17 cellular contexts compared by ENCODE assay signal in genomic region chr16:71930993-71931392, GRCh38. TPM values are rescaled to one million over a fixed set of nuclear protein-coding genes. Genes with fewer than 3 reads are reported as not detected.
A peak's percentile ranks its signal among the peaks of the same experiment; 100 is the strongest.
DNase-seq lines count a peak whose midpoint lies in the region; ATAC-seq, FAIRE-seq and TF ChIP-seq lines count a peak whose summit lies in the region.
"Had no signal": no experiment of that assay in that cellular context is flagged by ENCODE, and none has a peak within 500 bp of the region (broad histone marks: within the 10 kb centered on the region; RNA-seq: fewer than 3 reads in every experiment).

No MANE protein-coding gene starts in this region.

- H3K27ac ChIP-seq in K562 (ENCODE audit: extremely low read depth, low read depth, low read length) (no peak overlapping the region), mesenchymal stem cell (ENCODE audit: low read length, poor library complexity, severe bottlenecking) (no peak overlapping the region), esophagus squamous epithelium (no peak overlapping the region)
- H3K27ac ChIP-seq: HL-60 had no signal

- DNase-seq in natural killer cell, result no peak
- DNase-seq in natural killer cell treated with Interleukin-12 subunit alpha and Interleukin-12 subunit beta and Interleukin-15 and Interleukin-18, amount 100 ng/mL, for 72 hours (ENCODE audit: low spot score), result no peak
- DNase-seq in K562 (ENCODE audit: extremely low read depth in 1 of 4, low spot score in 3 of 4), result no peak
- no peak for DNase-seq in mesenchymal stem cell
- DNase-seq in esophagus squamous epithelium (lab: John Stamatoyannopoulos, UW), result no peak
- no peak for DNase-seq in AG20443 (ENCODE audit: low spot score)
- DNase-seq: Caco-2; CD8-positive, alpha-beta memory T cell; DND-41; GDM1 had no signal

- H3K79me2 ChIP-seq in K562 (ENCODE audit: control insufficient read depth, insufficient read depth, low read length), result peaks cover 5% of the 10 kb centered on the region; the same call in 2 of the 3 replicates

- no peak overlapping the region for H2BK15ac ChIP-seq in mesenchymal stem cell (ENCODE audit: low read depth, poor library complexity, severe bottlenecking)

- H3K27ac Mint-ChIP-seq in natural killer cell, result peak overlapping the region; percentile 14 to 64
- peak overlapping the region in 1 of 2 donors; percentile 56 for H3K27ac Mint-ChIP-seq in natural killer cell treated with Interleukin-12 subunit alpha and Interleukin-12 subunit beta and Interleukin-15 and Interleukin-18, amount 100 ng/mL, for 72 hours
- H3K27ac Mint-ChIP-seq in stimulated activated memory B cell treated with anti-CD40 and anti-IgM and Interleukin-4, amounts not matched to agents 10 μg/mL and 1 μg/mL and 100 μg/mL, for 72 hours, result peak overlapping the region; percentile 55
- H3K27ac Mint-ChIP-seq: CD14-positive monocyte had no signal

- peaks cover 16% of the 10 kb centered on the region for H3K79me1 ChIP-seq in mesenchymal stem cell (replicated peaks; ENCODE audit: low read length, poor library complexity, severe bottlenecking)

- no peak overlapping the region for H2BK120ac ChIP-seq in mesenchymal stem cell (ENCODE audit: low read depth, low read length)

- H3K4me3 Mint-ChIP-seq in natural killer cell, result no peak overlapping the region
- H3K4me3 Mint-ChIP-seq in natural killer cell treated with Interleukin-12 subunit alpha and Interleukin-12 subunit beta and Interleukin-15 and Interleukin-18, amount 100 ng/mL, for 72 hours, result no peak overlapping the region
- no peak overlapping the region for H3K4me3 Mint-ChIP-seq in stimulated activated memory B cell treated with anti-CD40 and anti-IgM and Interleukin-4, amounts not matched to agents 10 μg/mL and 1 μg/mL and 100 μg/mL, for 72 hours
- H3K4me3 Mint-ChIP-seq: CD14-positive monocyte; CD8-positive, alpha-beta memory T cell had no signal

- no peaks in the 10 kb centered on the region for H3K9me3 Mint-ChIP-seq in natural killer cell
- H3K9me3 Mint-ChIP-seq in natural killer cell treated with Interleukin-12 subunit alpha and Interleukin-12 subunit beta and Interleukin-15 and Interleukin-18, amount 100 ng/mL, for 72 hours, result no peaks in the 10 kb centered on the region
- no peaks in the 10 kb centered on the region for H3K9me3 Mint-ChIP-seq in stimulated activated memory B cell treated with anti-CD40 and anti-IgM and Interleukin-4, amounts not matched to agents 10 μg/mL and 1 μg/mL and 100 μg/mL, for 72 hours
- H3K9me3 Mint-ChIP-seq: CD14-positive monocyte; CD8-positive, alpha-beta memory T cell had no signal

- peaks cover 66% of the 10 kb centered on the region for H3K36me3 ChIP-seq in K562 (ENCODE audit: control insufficient read depth, insufficient read depth, low read length)
- peaks cover 33 to 80% of the 10 kb centered on the region in 2 experiments for H3K36me3 ChIP-seq in mesenchymal stem cell (ENCODE audit: control insufficient read depth in 1 of 2, insufficient read depth in 2 of 2, low read depth in 1 of 2, low read length in 2 of 2)
- peaks cover 3 to 94% (median 22%) of the 10 kb centered on the region in 3 donors for H3K36me3 ChIP-seq in esophagus squamous epithelium

- H3K4me1 ChIP-seq in K562 (replicated peaks in 1 of 2; ENCODE audit: control insufficient read depth in 2 of 2, insufficient read depth in 2 of 2, low read length in 2 of 2) (peaks cover 0 to 7% of the 10 kb centered on the region in 2 experiments; a peak in 2 of 5 replicates), mesenchymal stem cell (ENCODE audit: control insufficient read depth, insufficient read depth, low read depth, low read length) (peaks cover 20% of the 10 kb centered on the region), esophagus squamous epithelium (peaks cover 10 to 48% (median 22%) of the 10 kb centered on the region in 3 donors)

- in situ Hi-C loops in K562 (cut with MboI), result no loop called here

- BruUV-seq in K562 (replicated peaks; lab: Mats Ljungman, UMichigan), result no TSS peak

- H3K4ac ChIP-seq in mesenchymal stem cell (ENCODE audit: low read depth in 1 of 2, low read length in 2 of 2), result no peak overlapping the region

- no peak for FAIRE-seq in K562 (lab: Jason Lieb, UNC)
- FAIRE-seq: GM12892, H1 had no signal

- H3K14ac ChIP-seq in mesenchymal stem cell (ENCODE audit: low read length in 2 of 2), result no peak overlapping the region

- TF ChIP-seq RAD21 in K562 (CRISPR knock-in tag; conservative IDR thresholded peaks at IDR 0.05 in 1 of 2, IDR thresholded peaks at IDR 0.05 in 1 of 2), result no peak

- no peaks in the 10 kb centered on the region for H3K9me3 ChIP-seq in K562 (replicated peaks; ENCODE audit: control insufficient read depth, insufficient read depth, low read depth, low read length)
- no peaks in the 10 kb centered on the region for H3K9me3 ChIP-seq in mesenchymal stem cell (ENCODE audit: control insufficient read depth, low read length)
- H3K9me3 ChIP-seq in esophagus squamous epithelium, result no peaks in the 10 kb centered on the region
- H3K9me3 ChIP-seq: Caco-2, HAP-1 had no signal

- TF ChIP-seq CTCF in natural killer cell (IDR thresholded peaks at IDR 0.05) (no peak), K562 (IDR thresholded peaks at IDR 0.05 in 2 of 3, conservative IDR thresholded peaks at IDR 0.05 in 1 of 3; ENCODE audit: insufficient read depth in 2 of 3, low read depth in 1 of 3, low read length in 3 of 3) (no peak), esophagus squamous epithelium (IDR thresholded peaks at IDR 0.05) (no peak)

- H3K36me3 Mint-ChIP-seq in natural killer cell, result peaks cover 17% of the 10 kb centered on the region
- H3K36me3 Mint-ChIP-seq in natural killer cell treated with Interleukin-12 subunit alpha and Interleukin-12 subunit beta and Interleukin-15 and Interleukin-18, amount 100 ng/mL, for 72 hours, result peaks cover 6% of the 10 kb centered on the region
- H3K36me3 Mint-ChIP-seq in stimulated activated memory B cell treated with anti-CD40 and anti-IgM and Interleukin-4, amounts not matched to agents 10 μg/mL and 1 μg/mL and 100 μg/mL, for 72 hours, result peaks cover 24% of the 10 kb centered on the region

- CTCF ChIA-PET in K562 (lab: Yijun Ruan, JAX; ENCODE audit: low intra/inter-chr PET ratio), result no interaction called here

- peaks cover 8% of the 10 kb centered on the region; the same call in 1 of the 2 replicates for H4K20me1 ChIP-seq in K562 (replicated peaks; ENCODE audit: control insufficient read depth, insufficient read depth, low read length)

- H3K27me3 ChIP-seq in K562 (ENCODE audit: control insufficient read depth in 2 of 2, insufficient read depth in 2 of 2, low read length in 2 of 2) (no peaks in the 10 kb centered on the region), mesenchymal stem cell (ENCODE audit: control insufficient read depth in 1 of 2, insufficient read depth in 1 of 2, low read length in 2 of 2) (no peaks in the 10 kb centered on the region), esophagus squamous epithelium (no peaks in the 10 kb centered on the region)

- no peak overlapping the region for H3K4me3 ChIP-seq in K562
- no peak overlapping the region for H3K4me3 ChIP-seq in mesenchymal stem cell (ENCODE audit: insufficient read depth in 1 of 2, low read depth in 1 of 2, low read length in 2 of 2)
- H3K4me3 ChIP-seq in esophagus squamous epithelium, result no peak overlapping the region
- H3K4me3 ChIP-seq: HAP-1 had no signal

- TF ChIP-seq EP300 in K562 (IDR thresholded peaks at IDR 0.05; ENCODE audit: low read length), result no peak

- WGBS in K562 (ENCODE audit: insufficient coverage, low coverage, missing lambda C conversion rate), result 88% methylated on average over 2 of the region's 2 CpGs
- 100% methylated on average over 1 of the region's 2 CpGs for WGBS in mesenchymal stem cell
- WGBS in esophagus squamous epithelium, 2 donors, result 75 to 85% methylated on average over 2 of the region's 2 CpGs

- ATAC-seq in natural killer cell (no peak), K562 (no peak), GM19351 (IDR thresholded peaks at IDR 0.05; ENCODE audit: unreplicated experiment) (no peak)
- ATAC-seq in natural killer cell treated with Interleukin-12 subunit alpha and Interleukin-12 subunit beta and Interleukin-15 and Interleukin-18, amount 100 ng/mL, for 72 hours, result no peak
- ATAC-seq in stimulated activated memory B cell treated with anti-CD40 and anti-IgM and Interleukin-4, amounts not matched to agents 10 μg/mL and 1 μg/mL and 100 μg/mL, for 72 hours, result no peak

- no peak overlapping the region for H4K91ac ChIP-seq in mesenchymal stem cell (ENCODE audit: low read length)

- H3K4me2 ChIP-seq in K562 (ENCODE audit: insufficient read depth, low read length) (no peak overlapping the region), mesenchymal stem cell (ENCODE audit: low read length, poor library complexity, severe bottlenecking) (no peak overlapping the region)

- H3K27me3 Mint-ChIP-seq in natural killer cell (ENCODE audit: low read depth in 2 of 2), result no peaks in the 10 kb centered on the region
- no peaks in the 10 kb centered on the region for H3K27me3 Mint-ChIP-seq in natural killer cell treated with Interleukin-12 subunit alpha and Interleukin-12 subunit beta and Interleukin-15 and Interleukin-18, amount 100 ng/mL, for 72 hours
- no peaks in the 10 kb centered on the region for H3K27me3 Mint-ChIP-seq in stimulated activated memory B cell treated with anti-CD40 and anti-IgM and Interleukin-4, amounts not matched to agents 10 μg/mL and 1 μg/mL and 100 μg/mL, for 72 hours
- H3K27me3 Mint-ChIP-seq: CD8-positive, alpha-beta memory T cell had no signal

- intact Hi-C loops in natural killer cell (cut with micrococcal nuclease), result no loop called here
- intact Hi-C loops in K562 (cut with micrococcal nuclease), result no loop called here
- intact Hi-C loops in esophagus squamous epithelium (cut with DNase I), result no loop called here

- POLR2A ChIA-PET in K562 (lab: Yijun Ruan, JAX), result interaction anchor here (0.7 kb wide), 1 partner anchor 20 kb away, joined by 3 read pairs; no protein-coding TSS in a partner anchor

- peaks cover 9 to 10% of the 10 kb centered on the region in 2 donors for H3K4me1 Mint-ChIP-seq in natural killer cell
- H3K4me1 Mint-ChIP-seq in natural killer cell treated with Interleukin-12 subunit alpha and Interleukin-12 subunit beta and Interleukin-15 and Interleukin-18, amount 100 ng/mL, for 72 hours (ENCODE audit: low read depth in 2 of 2), result peaks cover 0 to 8% of the 10 kb centered on the region in 2 donors
- peaks cover 18% of the 10 kb centered on the region for H3K4me1 Mint-ChIP-seq in stimulated activated memory B cell treated with anti-CD40 and anti-IgM and Interleukin-4, amounts not matched to agents 10 μg/mL and 1 μg/mL and 100 μg/mL, for 72 hours
- H3K4me1 Mint-ChIP-seq: CD14-positive monocyte had no signal

- no peak overlapping the region for H2BK5ac ChIP-seq in mesenchymal stem cell (ENCODE audit: low read depth, low read length, poor library complexity, severe bottlenecking)

- H3K9ac ChIP-seq in K562 (ENCODE audit: insufficient read depth in 1 of 2, low read depth in 2 of 2, low read length in 2 of 2) (no peak overlapping the region), mesenchymal stem cell (ENCODE audit: low read length) (no peak overlapping the region)

- TF ChIP-seq POLR2A in K562 (conservative IDR thresholded peaks at IDR 0.05) (no peak), esophagus squamous epithelium (IDR thresholded peaks at IDR 0.05) (no peak)

- no peak overlapping the region for H3K23ac ChIP-seq in mesenchymal stem cell (ENCODE audit: low read length in 2 of 2)

- no peak overlapping the region for H2BK12ac ChIP-seq in mesenchymal stem cell (ENCODE audit: low read length in 2 of 2)

- no peak overlapping the region for H3K18ac ChIP-seq in mesenchymal stem cell (ENCODE audit: low read depth in 1 of 2, low read length in 2 of 2)

- H2AFZ ChIP-seq in K562 (ENCODE audit: low read depth, low read length) (no peak overlapping the region), mesenchymal stem cell (ENCODE audit: low read depth, low read length) (no peak overlapping the region)

- H4K8ac ChIP-seq in mesenchymal stem cell (ENCODE audit: low read length), result peak overlapping the region; percentile 12

- no peak overlapping the region for H2AK5ac ChIP-seq in mesenchymal stem cell (ENCODE audit: low read length, severe bottlenecking)

- H3K9me1 ChIP-seq in K562 (ENCODE audit: control insufficient read depth, insufficient read depth, low read length), result no peaks in the 10 kb centered on the region

RNA-seq across cellular contexts. Expression of gene IST1, which starts 35.7 kb away (rescaled TPM):
- total RNA-seq in natural killer cell, result 100 to 1,000 TPM; 363 to 391 (median 378) TPM
- total RNA-seq in natural killer cell treated with Interleukin-12 subunit alpha and Interleukin-12 subunit beta and Interleukin-15 and Interleukin-18, amount 100 ng/mL, for 72 hours, result 100 to 1,000 TPM; 169 to 181 TPM
- 321 and 402 TPM in 2 replicates for total RNA-seq in K562 (2011; cell fraction: chromatin; rRNA removed; ENCODE audit: low replicate concordance)
- 169 and 192 TPM in 2 replicates for total RNA-seq in K562 (2011; cell fraction: nucleolus; rRNA removed)
- 213 and 226 TPM in 2 replicates for total RNA-seq in K562 (2011; cell fraction: nucleoplasm; rRNA removed)
- total RNA-seq in K562 (2014; rRNA removed), result 135 and 153 TPM in 2 replicates
- total RNA-seq in K562 (2014; rRNA removed; fragmentation: Illumina TruSeq; extraction: Trizol), result 188 and 204 TPM in 2 replicates
- total RNA-seq in K562 (2015; rRNA removed; fragmentation: Illumina TruSeq; extraction: Trizol), result 153 and 168 TPM in 2 replicates
- total RNA-seq in K562 (2021), result 149 and 170 TPM in 2 replicates
- 324 and 334 TPM in 2 replicates for polyA plus RNA-seq in K562 (2011; rRNA removed)
- 165 and 213 TPM in 2 replicates for polyA plus RNA-seq in K562 (2011; cell fraction: cytosol; rRNA removed)
- 300 and 415 TPM in 2 replicates for polyA plus RNA-seq in K562 (2011; cell fraction: nucleus; rRNA removed)
- 129 and 162 TPM in 2 replicates for polyA plus RNA-seq in K562 (2012)
- polyA plus RNA-seq in K562 (2014; fragmentation: Illumina TruSeq; extraction: Trizol), result 188 and 218 TPM in 2 replicates
- 100 to 1,000 TPM; 139 to 257 TPM for polyA plus RNA-seq in K562 (2014; fragmentation: Nextera tagmentation; extraction: Ambion mirVana)
- polyA plus RNA-seq in K562 (2014; rRNA removed), result 161 and 200 TPM in 2 replicates
- 226 and 231 TPM in 2 replicates for polyA minus RNA-seq in K562 (2011; rRNA and poly(A)+ RNA removed)
- polyA minus RNA-seq in K562 (2011; cell fraction: cytosol; rRNA and poly(A)+ RNA removed), result 69.0 and 84.1 TPM in 2 replicates
- polyA minus RNA-seq in K562 (2011; cell fraction: nucleus; rRNA and poly(A)+ RNA removed), result 62.7 and 172 TPM in 2 replicates
- 77.7 TPM for polyA plus RNA-seq in mesenchymal stem cell (2013, experiment 1 of 2)
- 76.1 TPM for polyA plus RNA-seq in mesenchymal stem cell (2013, experiment 2 of 2)
- total RNA-seq in esophagus squamous epithelium, result 100 to 1,000 TPM; 115 to 172 (median 153) TPM

RNA-seq across cellular contexts. Expression of gene ZNF821, which starts 47.0 kb away (rescaled TPM):
- total RNA-seq in natural killer cell (10 to 100 TPM; 14.0 to 19.1 (median 18.2) TPM), K562 (2014; rRNA removed) (4.7 and 5.3 TPM in 2 replicates), K562 (2014; rRNA removed; fragmentation: Illumina TruSeq; extraction: Trizol) (2.8 and 3.7 TPM in 2 replicates), K562 (2015; rRNA removed; fragmentation: Illumina TruSeq; extraction: Trizol) (3.7 and 3.9 TPM in 2 replicates), K562 (2021) (4.4 and 5.6 TPM in 2 replicates), esophagus squamous epithelium (1 to 10 TPM; 2.5 to 8.2 (median 4.0) TPM)
- 1 to 10 TPM; 2.8 to 5.8 TPM for total RNA-seq in natural killer cell treated with Interleukin-12 subunit alpha and Interleukin-12 subunit beta and Interleukin-15 and Interleukin-18, amount 100 ng/mL, for 72 hours
- total RNA-seq in K562 (2011; cell fraction: chromatin; rRNA removed; ENCODE audit: low replicate concordance), result 5.8 and 6.2 TPM in 2 replicates
- 5.0 and 7.7 TPM in 2 replicates for total RNA-seq in K562 (2011; cell fraction: nucleolus; rRNA removed)
- total RNA-seq in K562 (2011; cell fraction: nucleoplasm; rRNA removed), result 4.9 and 6.8 TPM in 2 replicates
- polyA plus RNA-seq in K562 (2011; rRNA removed) (3.0 and 4.2 TPM in 2 replicates), K562 (2014; fragmentation: Illumina TruSeq; extraction: Trizol) (3.6 and 4.2 TPM in 2 replicates), K562 (2014; fragmentation: Nextera tagmentation; extraction: Ambion mirVana) (under 1 TPM; 0.38 to 0.51 TPM), K562 (2014; rRNA removed) (3.1 and 7.7 TPM in 2 replicates)
- polyA plus RNA-seq in K562 (2011; cell fraction: cytosol; rRNA removed), result 4.1 and 4.9 TPM in 2 replicates
- 4.4 and 5.3 TPM in 2 replicates for polyA plus RNA-seq in K562 (2011; cell fraction: nucleus; rRNA removed)
- 3.4 and 4.2 TPM in 2 replicates for polyA plus RNA-seq in K562 (2012)
- 3.6 and 4.8 TPM in 2 replicates for polyA minus RNA-seq in K562 (2011; rRNA and poly(A)+ RNA removed)
- polyA minus RNA-seq in K562 (2011; cell fraction: cytosol; rRNA and poly(A)+ RNA removed), result 1.8 and 6.9 TPM in 2 replicates
- polyA minus RNA-seq in K562 (2011; cell fraction: nucleus; rRNA and poly(A)+ RNA removed), result 2.8 and 5.0 TPM in 2 replicates
- polyA plus RNA-seq in mesenchymal stem cell (2013, experiment 1 of 2), result 4.8 TPM
- polyA plus RNA-seq in mesenchymal stem cell (2013, experiment 2 of 2), result 4.9 TPM
